In genomic region chr1:193110864-193111263, GRCh38 we compare ENCODE assay signal across 1 cellular context.
TF ChIP-seq lines count a peak whose summit lies in the region.

No MANE protein-coding gene starts in this region.

TF ChIP-seq in IMR-90, 13 proteins besides CTCF, POLR2A, EP300 and RAD21:
- TF ChIP-seq RFX5 (IDR thresholded peaks at IDR 0.05; ENCODE audit: low read depth, low read length): no peak
- no peak for TF ChIP-seq MAZ (IDR thresholded peaks at IDR 0.05; ENCODE audit: borderline replicate concordance, low read depth, low read length)
- no peak for TF ChIP-seq MAFK (IDR thresholded peaks at IDR 0.05; ENCODE audit: low read depth, low read length)
- TF ChIP-seq NFE2L2 (IDR thresholded peaks at IDR 0.05; ENCODE audit: low read depth, low read length): no peak
- no peak for TF ChIP-seq CEBPB (IDR thresholded peaks at IDR 0.05; ENCODE audit: low read depth, low read length)
- no peak for TF ChIP-seq BHLHE40 (IDR thresholded peaks at IDR 0.05; ENCODE audit: low read depth, low read length)
- TF ChIP-seq, protein P1, sequence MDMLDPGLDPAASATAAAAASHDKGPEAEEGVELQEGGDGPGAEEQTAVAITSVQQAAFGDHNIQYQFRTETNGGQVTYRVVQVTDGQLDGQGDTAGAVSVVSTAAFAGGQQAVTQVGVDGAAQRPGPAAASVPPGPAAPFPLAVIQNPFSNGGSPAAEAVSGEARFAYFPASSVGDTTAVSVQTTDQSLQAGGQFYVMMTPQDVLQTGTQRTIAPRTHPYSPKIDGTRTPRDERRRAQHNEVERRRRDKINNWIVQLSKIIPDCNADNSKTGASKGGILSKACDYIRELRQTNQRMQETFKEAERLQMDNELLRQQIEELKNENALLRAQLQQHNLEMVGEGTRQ (IDR thresholded peaks at IDR 0.05; ENCODE audit: low read depth, low read length): no peak
- no peak for TF ChIP-seq RCOR1 (IDR thresholded peaks at IDR 0.05; ENCODE audit: insufficient replicate concordance, low read length)
- no peak for TF ChIP-seq FOS (IDR thresholded peaks at IDR 0.05; ENCODE audit: low read depth, low read length)
- no peak for TF ChIP-seq MXI1 (IDR thresholded peaks at IDR 0.05; ENCODE audit: borderline replicate concordance, low read depth, low read length)
- TF ChIP-seq CHD1 (IDR thresholded peaks at IDR 0.05; ENCODE audit: low read depth, low read length): no peak
- no peak for TF ChIP-seq SMC3 (IDR thresholded peaks at IDR 0.05; ENCODE audit: low read depth, low read length)
- TF ChIP-seq ELK1 (IDR thresholded peaks at IDR 0.05; ENCODE audit: borderline replicate concordance, low read depth, low read length): no peak
